In the genomic region with DNA sequence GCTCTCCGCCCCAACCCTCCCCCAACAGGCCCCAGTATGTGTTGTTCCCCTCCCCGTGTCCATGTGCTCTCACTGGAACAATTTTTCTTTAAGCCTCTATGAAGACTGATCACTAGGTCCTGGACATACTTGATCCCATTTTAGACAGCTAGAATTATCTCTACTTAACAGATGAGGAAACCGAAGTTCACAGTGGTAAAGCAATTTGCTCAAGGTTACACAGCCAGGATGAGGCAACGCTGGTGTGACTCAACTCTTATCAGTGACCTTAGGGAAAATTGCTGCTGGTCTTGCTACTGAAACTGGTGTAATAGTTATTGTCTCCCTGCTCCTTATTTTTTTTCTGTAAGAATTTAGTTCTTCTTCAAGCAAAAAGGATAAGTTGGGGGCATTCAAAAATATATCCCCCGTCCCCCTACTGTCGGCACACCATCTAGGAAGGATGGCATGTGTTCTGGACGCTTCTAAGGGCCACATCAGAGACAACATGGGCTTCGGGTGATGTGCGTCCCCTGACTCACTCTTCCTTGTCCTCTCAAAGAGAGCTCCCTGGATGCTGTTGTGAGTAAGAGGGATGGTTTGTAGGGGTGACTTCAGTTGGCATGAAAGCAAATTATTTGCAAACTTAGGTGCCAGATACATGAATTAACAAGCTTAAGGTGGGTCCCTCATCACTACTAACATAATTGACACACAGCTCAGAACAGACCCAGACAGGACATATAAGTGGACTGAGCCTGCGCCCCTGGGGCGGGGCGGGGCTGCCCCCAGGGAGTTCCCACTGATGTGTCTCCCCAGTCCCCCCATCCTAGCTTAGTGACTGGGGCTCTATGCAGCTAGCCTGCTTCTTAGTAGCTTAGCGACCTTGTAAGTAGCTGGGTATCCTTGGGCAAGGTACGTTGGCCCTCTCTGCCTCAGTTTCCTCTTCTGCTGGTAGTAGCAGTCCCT, we compare ENCODE assay signal across 18 cellular contexts. TPM values are rescaled to one million over a fixed set of nuclear protein-coding genes. Genes with fewer than 3 reads are reported as not detected.
DNase-seq lines count a peak whose midpoint lies in the region; ATAC-seq and TF ChIP-seq lines count a peak whose summit lies in the region.
"Had no signal": no experiment of that assay in that cellular context is flagged by ENCODE, and none has a peak within 500 bp of the region (broad histone marks: within the 10 kb centered on the region; RNA-seq: fewer than 3 reads in every experiment).

No MANE protein-coding gene starts in this region.

- no peak overlapping the region for H3K9ac ChIP-seq in SK-N-MC (ENCODE audit: insufficient read length)

- peak overlapping the region; percentile 27; the same call in 1 of the 2 replicates for H3K27ac ChIP-seq in SK-N-MC
- H3K27ac ChIP-seq: colonic mucosa, gastrocnemius medialis, left lung had no signal

- ATAC-seq in HG02973 (IDR thresholded peaks at IDR 0.05; ENCODE audit: unreplicated experiment), result no peak
- ATAC-seq: gastrocnemius medialis, left lung had no signal

- no peak for TF ChIP-seq CTCF in fibroblast of pulmonary artery (IDR thresholded peaks at IDR 0.05; ENCODE audit: low read length, missing control alignments)

- H3K9me3 ChIP-seq in SK-N-MC (ENCODE audit: low read depth, low read length), result no peaks in the 10 kb centered on the region
- H3K9me3 ChIP-seq: colonic mucosa, gastrocnemius medialis, left lung had no signal

- no peaks in the 10 kb centered on the region for H3K36me3 ChIP-seq in SK-N-MC (ENCODE audit: insufficient read depth, low read length)
- H3K36me3 ChIP-seq: colonic mucosa, gastrocnemius medialis, left lung had no signal

- no peak overlapping the region for H3K4me3 ChIP-seq in SK-N-MC
- no peak overlapping the region for H3K4me3 ChIP-seq in fibroblast of pulmonary artery (replicated peaks; ENCODE audit: low read depth, low read length)
- H3K4me3 ChIP-seq: colonic mucosa, gastrocnemius medialis, left lung had no signal

- peak; percentile 59 for DNase-seq in Daoy (ENCODE audit: low read depth)
- peak; percentile 51 for DNase-seq in M059J (ENCODE audit: low read depth)
- no peak for DNase-seq in SK-N-MC (ENCODE audit: low read depth, low spot score)
- DNase-seq in fibroblast of pulmonary artery (ENCODE audit: low read depth), result peak; percentile 67
- no peak for DNase-seq in NCI-H446 (lab: John Stamatoyannopoulos, UW)
- no peak for DNase-seq in activated gamma-delta T cell (lab: John Stamatoyannopoulos, UW)
- DNase-seq in HT-29 (ENCODE audit: low spot score), result no peak
- DNase-seq: activated effector memory CD4-positive, alpha-beta T cell treated with Interleukin-2 at 50 U/mL for 16 hours; colonic mucosa; DMS79 treated with DMSO at 0.1 percent for 48 hours; gastrocnemius medialis; H9; left lung; NCI-H2081 treated with DMSO at 0.1 percent for 48 hours; NCI-H774; stimulated activated CD4-positive, alpha-beta T cell treated with anti-CD3 and anti-CD28 coated beads, Interleukin-4, amount 100 ng/mL, for 1 hour had no signal

RNA-seq across cellular contexts. Expression of a gene that starts 23.6 kb away (rescaled TPM):
- total RNA-seq in Daoy (2014; rRNA removed; shearing (Covaris generic)), result 0.39 and 1.5 TPM in 2 replicates
- 7.0 and 9.9 TPM in 2 replicates for total RNA-seq in M059J (2014; rRNA removed; shearing (Covaris generic))
- total RNA-seq in HT-29 (2014; rRNA removed; shearing (Covaris generic)), result not detected in 2 replicates
- total RNA-seq: colonic mucosa; H9; left lung; T-helper 2 cell treated with Interferon-gamma antibody and Interleukin-4, amounts not matched to agents 100 ng/mL and 5 ng/mL, for 36 hours had no signal

Comparison
In these comparisons a context has a peak if more than half of its experiments do, and no peak if none do; other contexts are left out.
1. DNase-seq: peak in Daoy (single experiment), M059J (single experiment) and fibroblast of pulmonary artery (single experiment); none in SK-N-MC (single experiment), NCI-H446 (0 of 2), activated gamma-delta T cell (single experiment) and HT-29 (single experiment).